In genomic region chr19:51366050-51366998, GRCh38 we compare ENCODE assay signal across 1 cellular context.
A peak's percentile ranks its signal among the peaks of the same experiment; 100 is the strongest.
TF ChIP-seq lines count a peak whose summit lies in the region.

Gene ETFB, minus strand, starts transcription at chr19:51366388. Its CDS starts 62 bp downstream, at chr19:51366326.

TF ChIP-seq in HepG2, 621 proteins besides CTCF, POLR2A, EP300 and RAD21 (continued from another document and continues in another):
- no peak for TF ChIP-seq ZNF770 (CRISPR knock-in tag; IDR thresholded peaks at IDR 0.05)
- TF ChIP-seq ZNF3 (CRISPR knock-in tag; IDR thresholded peaks at IDR 0.05), result no peak
- TF ChIP-seq LCORL (IDR thresholded peaks at IDR 0.05), result no peak
- peak; percentile 9; the same call in 1 of the 2 replicates for TF ChIP-seq LCORL (CRISPR knock-in tag; IDR thresholded peaks at IDR 0.05)
- TF ChIP-seq ZNF326 (CRISPR knock-in tag; IDR thresholded peaks at IDR 0.05; ENCODE audit: borderline replicate concordance), result no peak
- no peak for TF ChIP-seq NONO (IDR thresholded peaks at IDR 0.05)
- peak; percentile 48 for TF ChIP-seq NONO (CRISPR knock-in tag; conservative IDR thresholded peaks at IDR 0.05)
- no peak for TF ChIP-seq ZMYM2 (CRISPR knock-in tag; IDR thresholded peaks at IDR 0.05)
- TF ChIP-seq SAFB2 (CRISPR knock-in tag; IDR thresholded peaks at IDR 0.05; ENCODE audit: borderline replicate concordance, low read depth), result 0 out of 2 replicates have a peak, but pooled peaks have one; percentile 38
- peak; percentile 63; the same call in 1 of the 3 replicates for TF ChIP-seq MXI1 (IDR thresholded peaks at IDR 0.05; ENCODE audit: borderline replicate concordance, low read depth, low read length)
- no peak for TF ChIP-seq ZZZ3 (CRISPR knock-in tag; IDR thresholded peaks at IDR 0.05; ENCODE audit: borderline replicate concordance)
- no peak for TF ChIP-seq SP140L (CRISPR knock-in tag; IDR thresholded peaks at IDR 0.05; ENCODE audit: borderline replicate concordance)
- TF ChIP-seq SYNCRIP (IDR thresholded peaks at IDR 0.05; ENCODE audit: insufficient read depth, low read depth, low read length), result no peak
- TF ChIP-seq ZFAT (CRISPR knock-in tag; conservative IDR thresholded peaks at IDR 0.05), result no peak
- TF ChIP-seq ZNF768 (CRISPR knock-in tag; IDR thresholded peaks at IDR 0.05), result no peak; the same call in 1 of the 2 replicates
- no peak for TF ChIP-seq SMAD9 (CRISPR knock-in tag; IDR thresholded peaks at IDR 0.05)
- 0 out of 2 replicates have a peak, but pooled peaks have one; percentile 88 for TF ChIP-seq CAMTA2 (CRISPR knock-in tag; IDR thresholded peaks at IDR 0.05; ENCODE audit: borderline replicate concordance)
- TF ChIP-seq ZBTB46 (CRISPR knock-in tag; IDR thresholded peaks at IDR 0.05; ENCODE audit: borderline replicate concordance), result no peak
- TF ChIP-seq CREBL2 (CRISPR knock-in tag; IDR thresholded peaks at IDR 0.05; ENCODE audit: borderline replicate concordance), result no peak
- TF ChIP-seq NFAT5 (CRISPR knock-in tag; IDR thresholded peaks at IDR 0.05), result no peak
- TF ChIP-seq ZNF839 (CRISPR knock-in tag; IDR thresholded peaks at IDR 0.05; ENCODE audit: borderline replicate concordance), result no peak
- TF ChIP-seq JUNB (CRISPR knock-in tag; IDR thresholded peaks at IDR 0.05; ENCODE audit: borderline replicate concordance), result no peak
- TF ChIP-seq ZNF251 (CRISPR knock-in tag; IDR thresholded peaks at IDR 0.05), result no peak
- 0 out of 2 replicates have a peak, but pooled peaks have one; percentile 17 for TF ChIP-seq ZBTB49 (CRISPR knock-in tag; IDR thresholded peaks at IDR 0.05; ENCODE audit: borderline replicate concordance)
- TF ChIP-seq EZH2 (conservative IDR thresholded peaks at IDR 0.05; ENCODE audit: low read depth, low read length), result no peak
- TF ChIP-seq CEBPZ (IDR thresholded peaks at IDR 0.05; ENCODE audit: low read length), result no peak
- TF ChIP-seq HOXA3 (CRISPR knock-in tag; IDR thresholded peaks at IDR 0.05), result no peak
- no peak for TF ChIP-seq CBFB (CRISPR knock-in tag; IDR thresholded peaks at IDR 0.05)
- TF ChIP-seq ZEB1 (IDR thresholded peaks at IDR 0.05; ENCODE audit: insufficient replicate concordance, low read depth), result no peak
- no peak for TF ChIP-seq SMARCE1 (IDR thresholded peaks at IDR 0.05; ENCODE audit: borderline replicate concordance)
- TF ChIP-seq ZNF335 (CRISPR knock-in tag; IDR thresholded peaks at IDR 0.05), result no peak; the same call in 1 of the 2 replicates
- TF ChIP-seq HNF4G (IDR thresholded peaks at IDR 0.05; ENCODE audit: borderline replicate concordance, low read depth, low read length), result no peak; the same call in 1 of the 2 replicates
- no peak for TF ChIP-seq HNF4G (CRISPR knock-in tag; IDR thresholded peaks at IDR 0.05; ENCODE audit: borderline replicate concordance, low read depth)
- no peak for TF ChIP-seq ZNF562 (CRISPR knock-in tag; IDR thresholded peaks at IDR 0.05; ENCODE audit: borderline replicate concordance)
- TF ChIP-seq ZNF513 (CRISPR knock-in tag; conservative IDR thresholded peaks at IDR 0.05), result no peak
- peak; percentile 15; the same call in 1 of the 2 replicates for TF ChIP-seq NFIC (IDR thresholded peaks at IDR 0.05; ENCODE audit: low read length)
- no peak for TF ChIP-seq CCDC6 (CRISPR knock-in tag; IDR thresholded peaks at IDR 0.05)
- TF ChIP-seq ZNF678 (CRISPR knock-in tag; IDR thresholded peaks at IDR 0.05), result no peak
- TF ChIP-seq MBNL3 (CRISPR knock-in tag; conservative IDR thresholded peaks at IDR 0.05), result no peak
- TF ChIP-seq RAD51 (IDR thresholded peaks at IDR 0.05; ENCODE audit: borderline replicate concordance), result no peak
- no peak for TF ChIP-seq FOXO1 (CRISPR knock-in tag; IDR thresholded peaks at IDR 0.05)
- no peak for TF ChIP-seq KAT2B (IDR thresholded peaks at IDR 0.05; ENCODE audit: borderline replicate concordance, low read depth, low read length)
- peak; percentile 75; the same call in 1 of the 2 replicates for TF ChIP-seq TFDP1 (CRISPR knock-in tag; IDR thresholded peaks at IDR 0.05; ENCODE audit: borderline replicate concordance)
- no peak for TF ChIP-seq GLI4 (CRISPR knock-in tag; IDR thresholded peaks at IDR 0.05; ENCODE audit: borderline replicate concordance)
- TF ChIP-seq AGO2 (optimal IDR thresholded peaks at IDR 0.05; ENCODE audit: low read depth, low read length), result peak; percentile 25
- no peak for TF ChIP-seq PHF20 (CRISPR knock-in tag; IDR thresholded peaks at IDR 0.05)
- no peak for TF ChIP-seq JDP2 (CRISPR knock-in tag; IDR thresholded peaks at IDR 0.05; ENCODE audit: borderline replicate concordance)
- TF ChIP-seq NAIF1 (CRISPR knock-in tag; IDR thresholded peaks at IDR 0.05; ENCODE audit: borderline replicate concordance), result no peak
- no peak for TF ChIP-seq SNAI1 (CRISPR knock-in tag; IDR thresholded peaks at IDR 0.05; ENCODE audit: borderline replicate concordance)
- peak; percentile 63; the same call in 1 of the 2 replicates for TF ChIP-seq ZC3H13 (CRISPR knock-in tag; IDR thresholded peaks at IDR 0.05)
- peak; percentile 69 for TF ChIP-seq POLR2G (IDR thresholded peaks at IDR 0.05; ENCODE audit: low read depth, low read length)
- TF ChIP-seq HNRNPUL1 (IDR thresholded peaks at IDR 0.05; ENCODE audit: low read depth, low read length), result no peak
- no peak for TF ChIP-seq ZNF101 (CRISPR knock-in tag; IDR thresholded peaks at IDR 0.05; ENCODE audit: borderline replicate concordance, low read depth)
- TF ChIP-seq RFXANK (CRISPR knock-in tag; IDR thresholded peaks at IDR 0.05), result no peak
